In genomic region chr7:36238138-36238537, GRCh38 we compare ENCODE assay signal across 1 cellular context.
TF ChIP-seq lines count a peak whose summit lies in the region.

No MANE protein-coding gene starts in this region.

TF ChIP-seq in WTC11, 78 proteins besides CTCF, POLR2A, EP300 and RAD21 (continued from another document):
- TF ChIP-seq ZNF532 (CRISPR knock-in tag; IDR thresholded peaks at IDR 0.05; ENCODE audit: borderline replicate concordance), result no peak
- TF ChIP-seq IRF2 (CRISPR knock-in tag; IDR thresholded peaks at IDR 0.05; ENCODE audit: borderline replicate concordance, low read depth), result no peak
- TF ChIP-seq ZNF671 (CRISPR knock-in tag; IDR thresholded peaks at IDR 0.05), result no peak
- TF ChIP-seq, protein P1, sequence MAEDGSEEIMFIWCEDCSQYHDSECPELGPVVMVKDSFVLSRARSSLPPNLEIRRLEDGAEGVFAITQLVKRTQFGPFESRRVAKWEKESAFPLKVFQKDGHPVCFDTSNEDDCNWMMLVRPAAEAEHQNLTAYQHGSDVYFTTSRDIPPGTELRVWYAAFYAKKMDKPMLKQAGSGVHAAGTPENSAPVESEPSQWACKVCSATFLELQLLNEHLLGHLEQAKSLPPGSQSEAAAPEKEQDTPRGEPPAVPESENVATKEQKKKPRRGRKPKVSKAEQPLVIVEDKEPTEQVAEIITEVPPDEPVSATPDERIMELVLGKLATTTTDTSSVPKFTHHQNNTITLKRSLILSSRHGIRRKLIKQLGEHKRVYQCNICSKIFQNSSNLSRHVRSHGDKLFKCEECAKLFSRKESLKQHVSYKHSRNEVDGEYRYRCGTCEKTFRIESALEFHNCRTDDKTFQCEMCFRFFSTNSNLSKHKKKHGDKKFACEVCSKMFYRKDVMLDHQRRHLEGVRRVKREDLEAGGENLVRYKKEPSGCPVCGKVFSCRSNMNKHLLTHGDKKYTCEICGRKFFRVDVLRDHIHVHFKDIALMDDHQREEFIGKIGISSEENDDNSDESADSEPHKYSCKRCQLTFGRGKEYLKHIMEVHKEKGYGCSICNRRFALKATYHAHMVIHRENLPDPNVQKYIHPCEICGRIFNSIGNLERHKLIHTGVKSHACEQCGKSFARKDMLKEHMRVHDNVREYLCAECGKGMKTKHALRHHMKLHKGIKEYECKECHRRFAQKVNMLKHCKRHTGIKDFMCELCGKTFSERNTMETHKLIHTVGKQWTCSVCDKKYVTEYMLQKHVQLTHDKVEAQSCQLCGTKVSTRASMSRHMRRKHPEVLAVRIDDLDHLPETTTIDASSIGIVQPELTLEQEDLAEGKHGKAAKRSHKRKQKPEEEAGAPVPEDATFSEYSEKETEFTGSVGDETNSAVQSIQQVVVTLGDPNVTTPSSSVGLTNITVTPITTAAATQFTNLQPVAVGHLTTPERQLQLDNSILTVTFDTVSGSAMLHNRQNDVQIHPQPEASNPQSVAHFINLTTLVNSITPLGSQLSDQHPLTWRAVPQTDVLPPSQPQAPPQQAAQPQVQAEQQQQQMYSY (CRISPR knock-in tag; IDR thresholded peaks at IDR 0.05), result no peak
- TF ChIP-seq, protein P2, sequence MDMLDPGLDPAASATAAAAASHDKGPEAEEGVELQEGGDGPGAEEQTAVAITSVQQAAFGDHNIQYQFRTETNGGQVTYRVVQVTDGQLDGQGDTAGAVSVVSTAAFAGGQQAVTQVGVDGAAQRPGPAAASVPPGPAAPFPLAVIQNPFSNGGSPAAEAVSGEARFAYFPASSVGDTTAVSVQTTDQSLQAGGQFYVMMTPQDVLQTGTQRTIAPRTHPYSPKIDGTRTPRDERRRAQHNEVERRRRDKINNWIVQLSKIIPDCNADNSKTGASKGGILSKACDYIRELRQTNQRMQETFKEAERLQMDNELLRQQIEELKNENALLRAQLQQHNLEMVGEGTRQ (CRISPR knock-in tag; IDR thresholded peaks at IDR 0.05), result no peak
- TF ChIP-seq, protein P3, sequence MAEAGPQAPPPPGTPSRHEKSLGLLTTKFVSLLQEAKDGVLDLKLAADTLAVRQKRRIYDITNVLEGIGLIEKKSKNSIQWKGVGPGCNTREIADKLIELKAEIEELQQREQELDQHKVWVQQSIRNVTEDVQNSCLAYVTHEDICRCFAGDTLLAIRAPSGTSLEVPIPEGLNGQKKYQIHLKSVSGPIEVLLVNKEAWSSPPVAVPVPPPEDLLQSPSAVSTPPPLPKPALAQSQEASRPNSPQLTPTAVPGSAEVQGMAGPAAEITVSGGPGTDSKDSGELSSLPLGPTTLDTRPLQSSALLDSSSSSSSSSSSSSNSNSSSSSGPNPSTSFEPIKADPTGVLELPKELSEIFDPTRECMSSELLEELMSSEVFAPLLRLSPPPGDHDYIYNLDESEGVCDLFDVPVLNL (CRISPR knock-in tag; IDR thresholded peaks at IDR 0.05; ENCODE audit: borderline replicate concordance, low read depth), result no peak
